In the genomic region with DNA sequence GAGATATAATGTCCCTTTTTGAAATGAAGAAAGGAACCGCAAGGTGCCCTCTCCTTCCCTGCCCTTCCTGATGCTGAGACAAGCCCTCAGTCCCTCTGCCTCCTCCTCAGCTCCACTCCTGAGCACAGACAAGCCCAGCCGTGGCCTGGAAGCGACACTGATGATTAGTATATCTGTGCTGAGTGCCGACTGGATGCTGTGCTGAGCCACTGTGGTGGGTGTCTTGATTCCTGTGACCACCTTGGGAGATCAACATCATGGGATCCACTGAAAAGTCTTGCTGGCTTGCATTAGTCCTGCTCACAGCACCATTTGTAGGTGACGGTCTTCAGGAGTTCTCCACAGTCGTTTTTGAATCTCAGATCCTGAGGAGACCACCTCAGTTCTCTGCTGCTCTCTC, we compare ENCODE assay signal across 22 cellular contexts. TPM values are rescaled to one million over a fixed set of nuclear protein-coding genes. Genes with fewer than 3 reads are reported as not detected.
"Had no signal": no experiment of that assay in that cellular context is flagged by ENCODE, and none has a peak within 500 bp of the region (broad histone marks: within the 10 kb centered on the region; RNA-seq: fewer than 3 reads in every experiment).

No MANE protein-coding gene starts in this region.

- H3K9me3 ChIP-seq: gastrocnemius medialis had no signal

- H3K27me3 ChIP-seq: esophagus squamous epithelium, gastrocnemius medialis, left lung had no signal

- H3K27ac ChIP-seq: coronary artery, epithelial cell of prostate, esophagus squamous epithelium, gastrocnemius medialis, left lung, lower lobe of right lung had no signal

- H3K27ac Mint-ChIP-seq: effector memory CD8-positive, alpha-beta T cell; endodermal cell had no signal

- DNase-seq: effector CD8-positive, alpha-beta T cell; effector memory CD8-positive, alpha-beta T cell; endodermal cell; erythroblast; esophagus squamous epithelium; foreskin fibroblast; foreskin melanocyte; gastrocnemius medialis; glutamatergic neuron; hippocampal formation; left lung; left ventricle myocardium superior; lower lobe of right lung; mesendoderm; midbrain; naive B cell had no signal

- H3K4me3 Mint-ChIP-seq: effector memory CD8-positive, alpha-beta T cell; endodermal cell had no signal

- H3K4me3 ChIP-seq: coronary artery, esophagus squamous epithelium, gastrocnemius medialis, left lung, lower lobe of right lung had no signal

- H3K36me3 ChIP-seq: gastrocnemius medialis, left lung, lower lobe of right lung had no signal

- ATAC-seq: effector memory CD8-positive, alpha-beta T cell; esophagus mucosa; gastrocnemius medialis; left lung; left ventricle myocardium superior; lower lobe of right lung had no signal

RNA-seq across cellular contexts. Expression of a gene that starts 59.5 kb away (rescaled TPM):
- total RNA-seq: esophagus mucosa, kidney epithelial cell, mononuclear cell had no signal
- polyA plus RNA-seq: keratinocyte had no signal
